8 cellular contexts compared by ENCODE assay signal in the genomic region with DNA sequence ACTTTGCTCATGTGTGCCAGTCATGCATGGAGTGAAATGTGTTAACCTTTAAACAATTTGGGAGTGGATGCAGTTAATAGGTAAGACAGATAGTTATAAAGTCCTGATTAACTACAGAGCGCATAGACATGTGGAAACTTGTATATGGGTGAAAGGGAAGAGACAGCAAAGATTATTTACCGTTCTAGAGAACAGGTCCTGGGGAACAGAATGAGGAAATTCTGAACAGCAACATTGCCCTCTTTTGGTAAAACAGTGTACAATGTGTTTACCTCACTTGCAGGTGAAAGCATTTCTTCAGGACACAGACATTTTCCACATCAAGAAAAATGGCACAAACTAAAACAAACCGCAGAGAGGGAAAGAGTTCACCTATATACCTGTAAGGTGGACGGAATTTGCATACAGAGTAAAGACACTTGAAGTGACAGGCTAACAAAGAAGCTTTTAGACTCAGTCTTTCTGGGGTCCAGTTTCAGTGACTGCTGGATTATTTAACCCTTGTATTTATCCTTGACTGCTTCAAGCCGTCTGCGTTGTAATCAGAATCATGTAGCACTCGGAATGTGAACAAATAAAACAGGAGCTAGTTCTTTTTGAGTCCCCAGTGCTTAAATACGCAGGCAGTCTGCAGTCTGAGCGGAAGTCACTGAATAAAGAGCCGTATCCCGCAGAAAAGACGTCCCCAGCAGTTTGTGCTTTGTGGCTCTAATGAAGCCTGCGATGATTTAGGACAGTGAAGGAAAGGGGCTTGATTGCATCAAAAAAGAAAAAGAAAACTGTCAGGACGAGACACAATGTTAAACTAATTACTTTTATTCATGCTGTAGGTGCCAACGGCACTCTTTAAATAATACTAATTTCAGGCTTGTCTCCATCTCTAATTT.
DNase-seq lines count a peak whose midpoint lies in the region; ATAC-seq, FAIRE-seq and TF ChIP-seq lines count a peak whose summit lies in the region.

No MANE protein-coding gene starts in this region.

- intact Hi-C loops in left lung (cut with DNase I), result no loop called here

- peak overlapping the region in 1 of 4 donors; percentile 7 for H3K4me3 Mint-ChIP-seq in CD4-positive, CD25-positive, alpha-beta regulatory T cell
- H3K4me3 Mint-ChIP-seq in chondrocyte (ENCODE audit: unreplicated experiment) (peak overlapping the region; percentile 62), immature natural killer cell (no peak overlapping the region)

- H3K9me3 ChIP-seq in CD4-positive, CD25-positive, alpha-beta regulatory T cell (ENCODE audit: control insufficient read depth in 2 of 2, low read length in 2 of 2), result no peaks in the 10 kb centered on the region
- H3K9me3 ChIP-seq in left lung, result no peaks in the 10 kb centered on the region

- H3K9me3 Mint-ChIP-seq in CD4-positive, CD25-positive, alpha-beta regulatory T cell, result no peaks in the 10 kb centered on the region
- H3K9me3 Mint-ChIP-seq in chondrocyte (ENCODE audit: low read depth), result no peaks in the 10 kb centered on the region
- H3K9me3 Mint-ChIP-seq in immature natural killer cell, result peaks cover 0 to 1% (median under 1%) of the 10 kb centered on the region in 6 donors

- no peak for ATAC-seq in CD4-positive, CD25-positive, alpha-beta regulatory T cell (ENCODE audit: low read depth in 2 of 2)
- ATAC-seq in GM19023 (IDR thresholded peaks at IDR 0.05; ENCODE audit: unreplicated experiment) (peak; percentile 43), HG03565 (IDR thresholded peaks at IDR 0.05; ENCODE audit: unreplicated experiment) (peak; percentile 30), left lung (peak; percentile 97)

- peak overlapping the region; percentile 21 for H3K4me3 ChIP-seq in CD4-positive, CD25-positive, alpha-beta regulatory T cell (ENCODE audit: low read depth, low read length)
- H3K4me3 ChIP-seq in left lung, result peak overlapping the region in 1 of 2 donors; percentile 8

- H3K27ac ChIP-seq in CD4-positive, CD25-positive, alpha-beta regulatory T cell (ENCODE audit: insufficient read depth, low read length, poor library complexity, severe bottlenecking), result no peak overlapping the region
- peak overlapping the region in 1 of 2 donors; percentile 3 for H3K27ac ChIP-seq in left lung

- H3K4me1 Mint-ChIP-seq in CD4-positive, CD25-positive, alpha-beta regulatory T cell, result peaks cover 0 to 16% (median 8%) of the 10 kb centered on the region in 4 donors
- H3K4me1 Mint-ChIP-seq in chondrocyte (ENCODE audit: low read depth) (peaks cover 11% of the 10 kb centered on the region), immature natural killer cell (no peaks in the 10 kb centered on the region)

- no peaks in the 10 kb centered on the region for H3K36me3 Mint-ChIP-seq in CD4-positive, CD25-positive, alpha-beta regulatory T cell
- H3K36me3 Mint-ChIP-seq in chondrocyte (ENCODE audit: low read depth), result no peaks in the 10 kb centered on the region
- H3K36me3 Mint-ChIP-seq in immature natural killer cell, result no peaks in the 10 kb centered on the region

- H3K27me3 Mint-ChIP-seq in CD4-positive, CD25-positive, alpha-beta regulatory T cell, result peaks cover 18% of the 10 kb centered on the region
- peaks cover 19% of the 10 kb centered on the region for H3K27me3 Mint-ChIP-seq in chondrocyte (ENCODE audit: low read depth)
- peaks cover 0 to 6% (median 0%) of the 10 kb centered on the region in 3 donors for H3K27me3 Mint-ChIP-seq in immature natural killer cell (ENCODE audit: low read depth in 3 of 3)

- DNase-seq in CD4-positive, CD25-positive, alpha-beta regulatory T cell, result peak in 1 of 3 donors; percentile 35
- DNase-seq in NCI-H82 treated with DMSO at 0.1 percent for 48 hours (lab: John Stamatoyannopoulos, UW; ENCODE audit: unreplicated experiment) (peak; percentile 71), chondrocyte (ENCODE audit: low spot score) (no peak), left lung (no peak), urothelium cell line (ENCODE audit: low spot score) (peak; percentile 19), immature natural killer cell (no peak)

- no peaks in the 10 kb centered on the region for H3K36me3 ChIP-seq in CD4-positive, CD25-positive, alpha-beta regulatory T cell (ENCODE audit: control insufficient read depth, insufficient read depth, low read length)
- no peaks in the 10 kb centered on the region for H3K36me3 ChIP-seq in left lung

- no peak overlapping the region for H3K27ac Mint-ChIP-seq in CD4-positive, CD25-positive, alpha-beta regulatory T cell
- H3K27ac Mint-ChIP-seq in chondrocyte (ENCODE audit: unreplicated experiment), result no peak overlapping the region
- H3K27ac Mint-ChIP-seq in immature natural killer cell, result no peak overlapping the region

- no peak for FAIRE-seq in urothelium cell line (lab: Jason Lieb, UNC)

- peaks cover 9% of the 10 kb centered on the region for H3K27me3 ChIP-seq in CD4-positive, CD25-positive, alpha-beta regulatory T cell (ENCODE audit: control insufficient read depth, insufficient read depth, low read length)
- H3K27me3 ChIP-seq in left lung, result peaks cover 0 to 6% of the 10 kb centered on the region in 2 donors

- H3K4me1 ChIP-seq in CD4-positive, CD25-positive, alpha-beta regulatory T cell (ENCODE audit: control insufficient read depth, insufficient read depth, low read length, poor library complexity, severe bottlenecking), result no peaks in the 10 kb centered on the region
- no peaks in the 10 kb centered on the region for H3K4me1 ChIP-seq in left lung

- TF ChIP-seq CTCF in chondrocyte (IDR thresholded peaks at IDR 0.05) (peak; percentile 90), left lung (IDR thresholded peaks at IDR 0.05) (peak; percentile 25 to 44)

Comparison
In these comparisons a context has a peak if more than half of its experiments do, and no peak if none do; other contexts are left out.
1. ATAC-seq: peak in GM19023 (single experiment), HG03565 (single experiment) and left lung (single experiment); none in CD4-positive, CD25-positive, alpha-beta regulatory T cell (0 of 2).
2. DNase-seq: peak in NCI-H82 treated with DMSO at 0.1 percent for 48 hours (single experiment) and urothelium cell line (single experiment); none in chondrocyte (single experiment), left lung (0 of 2) and immature natural killer cell (0 of 3).